In genomic region chr5:174518512-174518911, GRCh38 we compare ENCODE assay signal across 1 cellular context.
TF ChIP-seq lines count a peak whose summit lies in the region.

No MANE protein-coding gene starts in this region.

TF ChIP-seq in K562, 482 proteins besides CTCF, POLR2A, EP300 and RAD21:
- TF ChIP-seq, protein P1, sequence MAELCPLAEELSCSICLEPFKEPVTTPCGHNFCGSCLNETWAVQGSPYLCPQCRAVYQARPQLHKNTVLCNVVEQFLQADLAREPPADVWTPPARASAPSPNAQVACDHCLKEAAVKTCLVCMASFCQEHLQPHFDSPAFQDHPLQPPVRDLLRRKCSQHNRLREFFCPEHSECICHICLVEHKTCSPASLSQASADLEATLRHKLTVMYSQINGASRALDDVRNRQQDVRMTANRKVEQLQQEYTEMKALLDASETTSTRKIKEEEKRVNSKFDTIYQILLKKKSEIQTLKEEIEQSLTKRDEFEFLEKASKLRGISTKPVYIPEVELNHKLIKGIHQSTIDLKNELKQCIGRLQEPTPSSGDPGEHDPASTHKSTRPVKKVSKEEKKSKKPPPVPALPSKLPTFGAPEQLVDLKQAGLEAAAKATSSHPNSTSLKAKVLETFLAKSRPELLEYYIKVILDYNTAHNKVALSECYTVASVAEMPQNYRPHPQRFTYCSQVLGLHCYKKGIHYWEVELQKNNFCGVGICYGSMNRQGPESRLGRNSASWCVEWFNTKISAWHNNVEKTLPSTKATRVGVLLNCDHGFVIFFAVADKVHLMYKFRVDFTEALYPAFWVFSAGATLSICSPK (IDR thresholded peaks at IDR 0.05; ENCODE audit: borderline replicate concordance), result no peak
- TF ChIP-seq CHD7 (IDR thresholded peaks at IDR 0.05; ENCODE audit: low read depth, low read length) (no peak), ZNF282 (CRISPR knock-in tag; IDR thresholded peaks at IDR 0.05) (no peak), VEZF1 (CRISPR knock-in tag; IDR thresholded peaks at IDR 0.05) (0 out of 2 replicates have a peak, but pooled peaks have one; percentile 17), ZNF507 (tag; conservative IDR thresholded peaks at IDR 0.05) (no peak), MED1 (CRISPR knock-in tag; IDR thresholded peaks at IDR 0.05; ENCODE audit: borderline replicate concordance) (no peak)
